In the genomic region with DNA sequence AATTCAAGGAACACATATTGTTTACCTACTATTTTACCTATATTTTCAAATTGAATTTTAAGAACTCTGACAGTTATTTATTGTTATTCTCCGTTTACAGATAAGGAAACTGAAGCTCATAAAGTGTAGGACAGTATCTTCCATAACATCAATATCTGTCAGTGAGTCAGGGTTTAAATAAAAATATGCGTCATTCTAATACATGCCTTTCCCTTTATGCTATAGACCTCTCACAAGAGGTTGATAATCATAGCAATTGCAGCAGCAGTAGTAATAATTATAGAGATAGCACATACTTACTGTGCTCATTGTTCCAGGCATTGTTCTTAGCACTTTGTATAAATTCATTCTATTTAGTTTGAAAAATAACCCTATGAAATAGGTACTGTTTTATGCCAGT, we compare ENCODE assay signal across 23 cellular contexts.
DNase-seq lines count a peak whose midpoint lies in the region; ATAC-seq and TF ChIP-seq lines count a peak whose summit lies in the region.
"Had no signal": no experiment of that assay in that cellular context is flagged by ENCODE, and none has a peak within 500 bp of the region (broad histone marks: within the 10 kb centered on the region; RNA-seq: fewer than 3 reads in every experiment).

No MANE protein-coding gene starts in this region.

- no peaks in the 10 kb centered on the region for H3K4me1 ChIP-seq in RWPE2 (ENCODE audit: insufficient read depth, poor library complexity, severe bottlenecking)
- H3K4me1 ChIP-seq: A549; BE2C; BLaER1 treated with 17β-estradiol and CSF1 and Interleukin-3, amounts not matched to agents 10 nM and 100 nM had no signal

- peak; percentile 17 for DNase-seq in HCEC 1CT
- DNase-seq in NCI-H2227 treated with DMSO at 0.1 percent for 48 hours (lab: John Stamatoyannopoulos, UW), result peak; percentile 49
- no peak for DNase-seq in RWPE2 (ENCODE audit: low spot score)
- DNase-seq in left ventricle myocardium superior, result no peak
- no peak for DNase-seq in cardiac septum (ENCODE audit: low spot score)
- no peak for DNase-seq in activated CD8-positive, alpha-beta T cell treated with anti-CD3 and anti-CD28 coated beads for 36 hours
- DNase-seq: 8988T; ACHN; AML-193; BE2C; Calu3; CD4-positive, alpha-beta T cell; CD8-positive, alpha-beta memory T cell; DMS53; DMS79 treated with DMSO at 0.1 percent for 48 hours; GF-D8; GM23248; H7 had no signal

- H3K9me3 Mint-ChIP-seq in activated CD8-positive, alpha-beta T cell treated with anti-CD3 and anti-CD28 coated beads for 36 hours, result peaks cover 4% of the 10 kb centered on the region

- POLR2A ChIA-PET in activated CD8-positive, alpha-beta T cell treated with anti-CD3 and anti-CD28 coated beads for 36 hours (lab: Charles Lee), result no interaction called here

- ATAC-seq in RWPE2 (ENCODE audit: low read depth) (peak; percentile 55; the same call in 1 of the 3 replicates), HG03432 (IDR thresholded peaks at IDR 0.05; ENCODE audit: unreplicated experiment) (no peak), left ventricle myocardium superior (no peak)
- no peak for ATAC-seq in activated CD8-positive, alpha-beta T cell treated with anti-CD3 and anti-CD28 coated beads for 36 hours
- ATAC-seq: A549, HCT116 had no signal

- CTCF ChIA-PET in activated CD8-positive, alpha-beta T cell treated with anti-CD3 and anti-CD28 coated beads for 36 hours (lab: Charles Lee), result no interaction called here

- H3K27me3 ChIP-seq in RWPE2 (ENCODE audit: insufficient read depth, poor library complexity, severe bottlenecking), result no peaks in the 10 kb centered on the region
- H3K27me3 ChIP-seq: BE2C; BLaER1 treated with 17β-estradiol and CSF1 and Interleukin-3, amounts not matched to agents 10 nM and 100 nM had no signal

- no peak overlapping the region for H3K27ac Mint-ChIP-seq in activated CD8-positive, alpha-beta T cell treated with anti-CD3 and anti-CD28 coated beads for 36 hours
- H3K27ac Mint-ChIP-seq: CD14-positive monocyte; CD4-positive, alpha-beta T cell; CD8-positive, alpha-beta memory T cell had no signal

- intact Hi-C loops in left ventricle myocardium superior (cut with micrococcal nuclease) (no loop called here), cardiac septum (cut with DNase I) (no loop called here)
- intact Hi-C loops in activated CD8-positive, alpha-beta T cell treated with anti-CD3 and anti-CD28 coated beads for 36 hours (cut with micrococcal nuclease), result no loop called here

- H3K4me1 Mint-ChIP-seq in activated CD8-positive, alpha-beta T cell treated with anti-CD3 and anti-CD28 coated beads for 36 hours (ENCODE audit: low read depth), result no peaks in the 10 kb centered on the region
- H3K4me1 Mint-ChIP-seq: CD14-positive monocyte; CD8-positive, alpha-beta memory T cell had no signal

- H3K27ac ChIP-seq in RWPE2 (ENCODE audit: poor library complexity, severe bottlenecking), result no peak overlapping the region
- H3K27ac ChIP-seq: A549; BLaER1 treated with 17β-estradiol and CSF1 and Interleukin-3, amounts not matched to agents 10 nM and 100 nM; GM23248 had no signal

- TF ChIP-seq CTCF in RWPE2 (IDR thresholded peaks at IDR 0.05; ENCODE audit: poor library complexity, severe bottlenecking), result no peak
- TF ChIP-seq CTCF in activated CD8-positive, alpha-beta T cell treated with anti-CD3 and anti-CD28 coated beads for 36 hours (IDR thresholded peaks at IDR 0.05), result no peak

- H3K4me3 ChIP-seq in RWPE2 (ENCODE audit: severe bottlenecking), result no peak overlapping the region
- H3K4me3 ChIP-seq: A549; BLaER1 treated with 17β-estradiol and CSF1 and Interleukin-3, amounts not matched to agents 10 nM and 100 nM; GM23248 had no signal

- no peaks in the 10 kb centered on the region for H3K36me3 ChIP-seq in RWPE2 (ENCODE audit: low read depth)
- H3K36me3 ChIP-seq: BE2C; BLaER1 treated with 17β-estradiol and CSF1 and Interleukin-3, amounts not matched to agents 10 nM and 100 nM had no signal

- H3K36me3 Mint-ChIP-seq in activated CD8-positive, alpha-beta T cell treated with anti-CD3 and anti-CD28 coated beads for 36 hours (ENCODE audit: low read depth), result no peaks in the 10 kb centered on the region
- H3K36me3 Mint-ChIP-seq: CD14-positive monocyte had no signal

- no peaks in the 10 kb centered on the region for H3K27me3 Mint-ChIP-seq in activated CD8-positive, alpha-beta T cell treated with anti-CD3 and anti-CD28 coated beads for 36 hours
- H3K27me3 Mint-ChIP-seq: CD4-positive, alpha-beta T cell; CD8-positive, alpha-beta memory T cell had no signal

- no peaks in the 10 kb centered on the region for H3K9me3 ChIP-seq in RWPE2 (ENCODE audit: severe bottlenecking)
- H3K9me3 ChIP-seq: A549; BE2C; BLaER1 treated with 17β-estradiol and CSF1 and Interleukin-3, amounts not matched to agents 10 nM and 100 nM had no signal

- no peak overlapping the region for H3K4me3 Mint-ChIP-seq in activated CD8-positive, alpha-beta T cell treated with anti-CD3 and anti-CD28 coated beads for 36 hours
- H3K4me3 Mint-ChIP-seq: CD14-positive monocyte; CD4-positive, alpha-beta T cell; CD8-positive, alpha-beta memory T cell had no signal

Comparison
In these comparisons a context has a peak if more than half of its experiments do, and no peak if none do; other contexts are left out.
1. DNase-seq: peak in HCEC 1CT (single experiment) and NCI-H2227 treated with DMSO at 0.1 percent for 48 hours (single experiment); none in RWPE2 (single experiment), left ventricle myocardium superior (single experiment), cardiac septum (single experiment) and activated CD8-positive, alpha-beta T cell treated with anti-CD3 and anti-CD28 coated beads for 36 hours (single experiment).